Comparison of ENCODE assay signal across 11 cellular contexts in the genomic region with DNA sequence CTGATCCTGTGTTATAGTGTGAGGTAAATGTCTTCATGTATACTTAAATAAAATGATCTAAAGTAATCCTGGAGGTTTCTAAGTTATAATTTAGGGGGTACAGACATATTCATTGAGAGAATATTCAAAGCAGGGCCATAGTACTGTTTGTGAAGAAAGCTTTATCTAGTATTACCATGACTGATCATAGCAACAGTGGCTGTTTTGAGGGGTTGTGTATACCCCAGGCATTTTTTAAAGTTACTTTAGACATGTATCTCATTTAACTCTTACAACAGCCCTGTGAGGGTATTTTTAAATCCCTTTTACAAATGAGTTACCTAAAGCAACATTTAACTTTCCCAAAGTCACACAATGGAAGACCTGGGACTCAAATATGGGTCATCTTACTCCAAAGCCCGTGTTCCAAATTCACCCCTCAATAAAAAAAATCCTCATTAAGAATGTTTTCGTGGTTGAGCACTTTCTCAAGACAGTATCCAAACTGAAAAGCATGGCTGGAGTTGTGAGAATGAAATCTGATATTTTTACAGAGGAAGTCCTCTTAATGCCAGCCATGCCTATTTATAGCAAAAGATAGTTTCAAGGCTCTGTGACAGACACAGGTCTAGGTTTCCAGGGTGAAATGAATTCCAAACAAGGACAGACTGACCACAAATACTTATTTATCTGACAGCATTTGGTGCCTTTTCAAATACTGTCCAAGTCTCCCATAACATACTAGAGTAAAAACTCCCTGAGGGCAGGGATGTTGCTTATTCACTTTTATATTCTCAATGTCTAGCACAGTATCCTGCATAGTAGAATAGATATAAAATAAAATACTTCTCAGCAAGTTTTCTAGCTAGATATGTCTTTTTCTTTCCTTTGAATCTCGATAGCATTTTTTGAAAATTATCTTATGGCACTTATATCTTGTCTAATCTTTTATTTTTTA. TPM values are rescaled to one million over a fixed set of nuclear protein-coding genes. Genes with fewer than 3 reads are reported as not detected.
DNase-seq lines count a peak whose midpoint lies in the region; ATAC-seq and TF ChIP-seq lines count a peak whose summit lies in the region.
"Had no signal": no experiment of that assay in that cellular context is flagged by ENCODE, and none has a peak within 500 bp of the region (broad histone marks: within the 10 kb centered on the region; RNA-seq: fewer than 3 reads in every experiment).

No MANE protein-coding gene starts in this region.

- no peaks in the 10 kb centered on the region for H3K9me3 Mint-ChIP-seq in activated CD8-positive, alpha-beta T cell treated with anti-CD3 and anti-CD28 coated beads for 36 hours
- peaks cover 4% of the 10 kb centered on the region for H3K9me3 Mint-ChIP-seq in activated CD8-positive, alpha-beta T cell treated with anti-CD3 and anti-CD28 coated beads, Interleukin-2, amount 10 ng/mL, durations not matched to agents 7 days and 5 days (ENCODE audit: insufficient read depth)

- peak overlapping the region; percentile 63 to 99 (median 96) for H3K27ac ChIP-seq in heart right ventricle
- peak overlapping the region; percentile 89 to 99 for H3K27ac ChIP-seq in thoracic aorta

- H3K27me3 Mint-ChIP-seq in activated CD8-positive, alpha-beta T cell treated with anti-CD3 and anti-CD28 coated beads for 36 hours, result no peaks in the 10 kb centered on the region
- H3K27me3 Mint-ChIP-seq in activated CD8-positive, alpha-beta T cell treated with anti-CD3 and anti-CD28 coated beads, Interleukin-2, amount 10 ng/mL, durations not matched to agents 7 days and 5 days (ENCODE audit: low read depth), result no peaks in the 10 kb centered on the region

- no peak for DNase-seq in activated CD8-positive, alpha-beta T cell treated with anti-CD3 and anti-CD28 coated beads for 36 hours
- DNase-seq in activated CD8-positive, alpha-beta T cell treated with anti-CD3 and anti-CD28 coated beads, Interleukin-2, amount 10 ng/mL, durations not matched to agents 7 days and 5 days, result no peak
- DNase-seq in heart right ventricle (no peak), thoracic aorta (ENCODE audit: low spot score) (no peak), NOMO-1 treated with dmso at 0.1 percent for 144 hours (lab: John Stamatoyannopoulos, UW; ENCODE audit: unreplicated experiment) (no peak), G401 (ENCODE audit: low spot score) (no peak)
- DNase-seq: activated effector memory CD4-positive, alpha-beta T cell treated with anti-CD3 and anti-CD28 coated beads, Interleukin-2, amount 50 U/mL, for 16 hours; AML-193; glutamatergic neuron had no signal

- ATAC-seq in activated CD8-positive, alpha-beta T cell treated with anti-CD3 and anti-CD28 coated beads for 36 hours, result peak; percentile 31
- no peak for ATAC-seq in activated CD8-positive, alpha-beta T cell treated with anti-CD3 and anti-CD28 coated beads, Interleukin-2, amount 10 ng/mL, durations not matched to agents 7 days and 5 days
- ATAC-seq in SK-N-SH treated with all-trans-retinoic acid at 6 μM for 48 hours (peak; percentile 12; the same call in 1 of the 3 replicates), heart right ventricle (peak in 6 of 8 donors; percentile 19 to 55 (median 46)), thoracic aorta (ENCODE audit: insufficient number of reproducible peaks, low FRiP score, low read depth) (no peak), GM19452 (IDR thresholded peaks at IDR 0.05; ENCODE audit: unreplicated experiment) (no peak)

- H3K4me3 ChIP-seq in heart right ventricle (peak overlapping the region in 1 of 10 donors; percentile 11), thoracic aorta (no peak overlapping the region)

- H3K27me3 ChIP-seq in heart right ventricle (no peaks in the 10 kb centered on the region), thoracic aorta (replicated peaks; ENCODE audit: insufficient read depth) (no peaks in the 10 kb centered on the region)

- intact Hi-C loops in activated CD8-positive, alpha-beta T cell treated with anti-CD3 and anti-CD28 coated beads for 36 hours (cut with micrococcal nuclease), result no loop called here
- intact Hi-C loops in heart right ventricle (cut with DNase I), result no loop called here

- H3K4me1 Mint-ChIP-seq in activated CD8-positive, alpha-beta T cell treated with anti-CD3 and anti-CD28 coated beads for 36 hours (ENCODE audit: low read depth), result peaks cover 71% of the 10 kb centered on the region
- H3K4me1 Mint-ChIP-seq in activated CD8-positive, alpha-beta T cell treated with anti-CD3 and anti-CD28 coated beads, Interleukin-2, amount 10 ng/mL, durations not matched to agents 7 days and 5 days (ENCODE audit: low read depth), result peaks cover 72% of the 10 kb centered on the region

- peak overlapping the region; percentile 83 for H3K27ac Mint-ChIP-seq in activated CD8-positive, alpha-beta T cell treated with anti-CD3 and anti-CD28 coated beads for 36 hours
- H3K27ac Mint-ChIP-seq in activated CD8-positive, alpha-beta T cell treated with anti-CD3 and anti-CD28 coated beads, Interleukin-2, amount 10 ng/mL, durations not matched to agents 7 days and 5 days, result no peak overlapping the region

- H3K36me3 Mint-ChIP-seq in activated CD8-positive, alpha-beta T cell treated with anti-CD3 and anti-CD28 coated beads for 36 hours (ENCODE audit: low read depth), result peaks cover 7% of the 10 kb centered on the region
- H3K36me3 Mint-ChIP-seq in activated CD8-positive, alpha-beta T cell treated with anti-CD3 and anti-CD28 coated beads, Interleukin-2, amount 10 ng/mL, durations not matched to agents 7 days and 5 days (ENCODE audit: low read depth), result peaks cover 42% of the 10 kb centered on the region

- POLR2A ChIA-PET in activated CD8-positive, alpha-beta T cell treated with anti-CD3 and anti-CD28 coated beads for 36 hours (lab: Charles Lee), result interaction anchor here (1.0 to 1.4 kb wide), 3 partner anchors 9 to 147 kb away, joined by 3 to 9 read pairs (median 3); no protein-coding TSS in a partner anchor
- POLR2A ChIA-PET in activated CD8-positive, alpha-beta T cell treated with anti-CD3 and anti-CD28 coated beads, Interleukin-2, amount 10 ng/mL, durations not matched to agents 7 days and 5 days (lab: Charles Lee), result interaction anchor here (0.6 kb wide), 1 partner anchor 102 kb away, joined by 3 read pairs; no protein-coding TSS in a partner anchor

- peak overlapping the region; percentile 62 for H3K4me3 Mint-ChIP-seq in activated CD8-positive, alpha-beta T cell treated with anti-CD3 and anti-CD28 coated beads for 36 hours
- H3K4me3 Mint-ChIP-seq in activated CD8-positive, alpha-beta T cell treated with anti-CD3 and anti-CD28 coated beads, Interleukin-2, amount 10 ng/mL, durations not matched to agents 7 days and 5 days, result no peak overlapping the region

- H3K36me3 ChIP-seq in heart right ventricle, result peaks cover 0 to 29% (median 11%) of the 10 kb centered on the region in 9 donors
- no peaks in the 10 kb centered on the region for H3K36me3 ChIP-seq in thoracic aorta

- WGBS in heart right ventricle, 2 donors, result 55 to 63% methylated on average over 3 of the region's 3 CpGs

- no peaks in the 10 kb centered on the region for H3K9me3 ChIP-seq in heart right ventricle
- no peaks in the 10 kb centered on the region for H3K9me3 ChIP-seq in thoracic aorta

- H3K4me1 ChIP-seq in heart right ventricle (peaks cover 15 to 100% (median 96%) of the 10 kb centered on the region in 9 donors), thoracic aorta (ENCODE audit: control insufficient read depth in 1 of 2, low read depth in 2 of 2) (peaks cover 70 to 76% of the 10 kb centered on the region in 2 donors)

- TF ChIP-seq CTCF in activated CD8-positive, alpha-beta T cell treated with anti-CD3 and anti-CD28 coated beads for 36 hours (IDR thresholded peaks at IDR 0.05), result no peak
- TF ChIP-seq CTCF in heart right ventricle (IDR thresholded peaks at IDR 0.05) (no peak), thoracic aorta (IDR thresholded peaks at IDR 0.05) (no peak)

- in situ Hi-C loops in G401 (cut with HindIII; ENCODE audit: low sequenced_read_pairs), result no loop called here

- CTCF ChIA-PET in activated CD8-positive, alpha-beta T cell treated with anti-CD3 and anti-CD28 coated beads for 36 hours (lab: Charles Lee), result interaction anchor here (1.8 to 4.0 kb wide), 3 partner anchors 13 to 40 kb away, joined by 5 to 19 read pairs (median 6); no protein-coding TSS in a partner anchor
- CTCF ChIA-PET in activated CD8-positive, alpha-beta T cell treated with anti-CD3 and anti-CD28 coated beads, Interleukin-2, amount 10 ng/mL, durations not matched to agents 7 days and 5 days (lab: Charles Lee), result interaction anchor here (1.4 to 3.6 kb wide), 3 partner anchors 39 to 40 kb away, joined by 3 to 21 read pairs (median 4); no protein-coding TSS in a partner anchor

TF ChIP-seq in SK-N-SH treated with all-trans-retinoic acid at 6 μM for 48 hours, 23 proteins besides CTCF, POLR2A, EP300 and RAD21 (continues in another document):
- no peak for TF ChIP-seq TCF4 (CRISPR knock-in tag; IDR thresholded peaks at IDR 0.05; ENCODE audit: borderline replicate concordance)
- no peak for TF ChIP-seq ESRRG (CRISPR knock-in tag; IDR thresholded peaks at IDR 0.05)
- no peak for TF ChIP-seq ZNF8 (CRISPR knock-in tag; IDR thresholded peaks at IDR 0.05)
- no peak for TF ChIP-seq PPARA (CRISPR knock-in tag; IDR thresholded peaks at IDR 0.05; ENCODE audit: borderline replicate concordance)
- TF ChIP-seq, protein P1, sequence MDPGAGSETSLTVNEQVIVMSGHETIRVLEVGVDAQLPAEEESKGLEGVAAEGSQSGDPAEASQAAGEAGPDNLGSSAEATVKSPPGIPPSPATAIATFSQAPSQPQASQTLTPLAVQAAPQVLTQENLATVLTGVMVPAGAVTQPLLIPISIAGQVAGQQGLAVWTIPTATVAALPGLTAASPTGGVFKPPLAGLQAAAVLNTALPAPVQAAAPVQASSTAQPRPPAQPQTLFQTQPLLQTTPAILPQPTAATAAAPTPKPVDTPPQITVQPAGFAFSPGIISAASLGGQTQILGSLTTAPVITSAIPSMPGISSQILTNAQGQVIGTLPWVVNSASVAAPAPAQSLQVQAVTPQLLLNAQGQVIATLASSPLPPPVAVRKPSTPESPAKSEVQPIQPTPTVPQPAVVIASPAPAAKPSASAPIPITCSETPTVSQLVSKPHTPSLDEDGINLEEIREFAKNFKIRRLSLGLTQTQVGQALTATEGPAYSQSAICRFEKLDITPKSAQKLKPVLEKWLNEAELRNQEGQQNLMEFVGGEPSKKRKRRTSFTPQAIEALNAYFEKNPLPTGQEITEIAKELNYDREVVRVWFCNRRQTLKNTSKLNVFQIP (CRISPR knock-in tag; IDR thresholded peaks at IDR 0.05; ENCODE audit: borderline replicate concordance, low read depth), result no peak
- TF ChIP-seq ARNTL (CRISPR knock-in tag; IDR thresholded peaks at IDR 0.05; ENCODE audit: borderline replicate concordance, low read depth), result no peak
- no peak for TF ChIP-seq ZC3H10 (CRISPR knock-in tag; IDR thresholded peaks at IDR 0.05)
- no peak for TF ChIP-seq SNAI2 (CRISPR knock-in tag; IDR thresholded peaks at IDR 0.05)

RNA-seq across cellular contexts. Expression of gene STOM, which starts 10.4 kb away (rescaled TPM):
- 10 to 100 TPM; 31.7 to 32.5 TPM for total RNA-seq in activated CD8-positive, alpha-beta T cell treated with anti-CD3 and anti-CD28 coated beads for 36 hours
- 10 to 100 TPM; 50.7 to 54.9 TPM for total RNA-seq in activated CD8-positive, alpha-beta T cell treated with anti-CD3 and anti-CD28 coated beads, Interleukin-2, amount 10 ng/mL, durations not matched to agents 7 days and 5 days
- 100 to 1,000 TPM; 104 to 389 (median 181) TPM for total RNA-seq in heart right ventricle
- polyA plus RNA-seq in heart right ventricle, result 100 to 1,000 TPM; 146 to 203 TPM
- 100 to 1,000 TPM; 177 to 344 TPM for total RNA-seq in thoracic aorta
- 32.2 and 41.0 TPM in 2 replicates for total RNA-seq in G401 (2014; rRNA removed; shearing (Covaris generic))

Comparison
In these comparisons a context has a peak if more than half of its experiments do, and no peak if none do; other contexts are left out.
1. ATAC-seq: peak in activated CD8-positive, alpha-beta T cell treated with anti-CD3 and anti-CD28 coated beads for 36 hours (single experiment), SK-N-SH treated with all-trans-retinoic acid at 6 μM for 48 hours (single experiment) and heart right ventricle (6 of 8); none in activated CD8-positive, alpha-beta T cell treated with anti-CD3 and anti-CD28 coated beads, Interleukin-2, amount 10 ng/mL, durations not matched to agents 7 days and 5 days (single experiment), thoracic aorta (single experiment) and GM19452 (single experiment).